In genomic region chr1:145885738-145886287, GRCh38 we compare ENCODE assay signal across 8 cellular contexts. TPM values are rescaled to one million over a fixed set of nuclear protein-coding genes. Genes with fewer than 3 reads are reported as not detected.
DNase-seq lines count a peak whose midpoint lies in the region; ATAC-seq, FAIRE-seq and TF ChIP-seq lines count a peak whose summit lies in the region.

Gene ANKRD35, minus strand, starts transcription at chr1:145885866. Its CDS starts 108 bp downstream, at chr1:145885758.

- CTCF ChIA-PET in A549 (lab: Yijun Ruan, JAX): interaction anchor here (0.6 to 8.7 kb wide), 8 partner anchors 10 to 91 kb away, joined by 3 to 53 read pairs (median 4); partner anchors contain the start of genes ITGA10 and NUDT17

- peak within 1 kb of the TSS in 1 of 2 experiments; percentile 26; a peak in 2 of 6 replicates for H3K27ac ChIP-seq in A549
- peak within 1 kb of the TSS in 3 of 8 donors; percentile 36 to 81 (median 58) for H3K27ac ChIP-seq in spleen

- H3K27me3 ChIP-seq in bronchial epithelial cell (ENCODE audit: control insufficient read depth, insufficient read depth, low read length): no peaks in the 10 kb centered on the region
- H3K27me3 ChIP-seq in spleen (replicated peaks in 1 of 7): peaks cover 0 to 24% (median 0%) of the 10 kb centered on the region in 7 donors

- DNase-seq in A549 (ENCODE audit: low read depth in 1 of 2, low spot score in 1 of 2) (peak; percentile 58 to 98), NCI-H2196 (lab: John Stamatoyannopoulos, UW; ENCODE audit: unreplicated experiment) (peak; percentile 90), bronchial epithelial cell (ENCODE audit: low read depth) (peak; percentile 66), islet precursor cell (peak; percentile 94), spleen (peak; percentile 98)
- peak; percentile 64 to 78 (median 72) for DNase-seq in activated CD4-positive, CD25-positive, alpha-beta regulatory T cell (lab: John Stamatoyannopoulos, UW)

- WGBS in A549 (ENCODE audit: missing lambda C conversion rate): 2% methylated on average over 13 of the region's 36 CpGs
- WGBS in spleen, 5 donors: 1 to 4% (median 1%) methylated on average over 33 to 36 of the region's 36 CpGs

- H3K9me3 ChIP-seq in A549 (no peaks in the 10 kb centered on the region), spleen (no peaks in the 10 kb centered on the region)

- H3K4me1 ChIP-seq in A549 (peaks cover 22% of the 10 kb centered on the region), spleen (peaks cover 0 to 27% (median 15%) of the 10 kb centered on the region in 6 donors)

- no peak for TF ChIP-seq RAD21 in A549 (conservative IDR thresholded peaks at IDR 0.05 in 1 of 2, IDR thresholded peaks at IDR 0.05 in 1 of 2)

- TF ChIP-seq CTCF in A549 (IDR thresholded peaks at IDR 0.05) (no peak), bronchial epithelial cell (IDR thresholded peaks at IDR 0.05; ENCODE audit: insufficient read depth, low read length, severe bottlenecking) (no peak), spleen (IDR thresholded peaks at IDR 0.05 in 8 of 11, conservative IDR thresholded peaks at IDR 0.05 in 3 of 11) (no peak)

- ATAC-seq in A549: peak; percentile 98 to 100
- ATAC-seq in GM18873 (IDR thresholded peaks at IDR 0.05; ENCODE audit: low FRiP score, unreplicated experiment): peak; percentile 89
- peak; percentile 97 for ATAC-seq in HG03103 (IDR thresholded peaks at IDR 0.05; ENCODE audit: low read depth, unreplicated experiment)

- intact Hi-C loops in spleen (cut with DNase I; ENCODE audit: low total_unique reads): no loop called here

- TF ChIP-seq POLR2A in A549 (IDR thresholded peaks at IDR 0.05; ENCODE audit: low read length) (no peak), spleen (IDR thresholded peaks at IDR 0.05) (no peak)

- H3K36me3 ChIP-seq in bronchial epithelial cell (ENCODE audit: control insufficient read depth, insufficient read depth, low read length) (no peaks in the 10 kb centered on the region), spleen (no peaks in the 10 kb centered on the region)

- H3K4me3 ChIP-seq in A549: peak within 1 kb of the TSS; percentile 60
- H3K4me3 ChIP-seq in bronchial epithelial cell (ENCODE audit: low read depth, low read length): peak within 1 kb of the TSS; percentile 58
- peak within 1 kb of the TSS; percentile 59 to 87 (median 84) for H3K4me3 ChIP-seq in spleen

- POLR2A ChIA-PET in A549 (lab: Yijun Ruan, JAX): interaction anchor here (1.0 to 1.2 kb wide), 2 partner anchors 27 to 40 kb away, joined by 7 to 8 read pairs; partner anchors contain the start of genes NUDT17 and PIAS3

- FAIRE-seq in A549 (lab: Jason Lieb, UNC): no peak
- FAIRE-seq in bronchial epithelial cell (lab: Jason Lieb, UNC): no peak

- H3K4me2 ChIP-seq in A549: peak within 1 kb of the TSS; percentile 99

- no peak for TF ChIP-seq EP300 in A549 (IDR thresholded peaks at IDR 0.05)

TF ChIP-seq in A549, 52 proteins besides CTCF, POLR2A, EP300 and RAD21:
- no peak for TF ChIP-seq HEYL (CRISPR knock-in tag; IDR thresholded peaks at IDR 0.05)
- TF ChIP-seq RCOR1 (IDR thresholded peaks at IDR 0.05; ENCODE audit: low read depth, low read length): no peak
- no peak for TF ChIP-seq RARB (CRISPR knock-in tag; IDR thresholded peaks at IDR 0.05)
- TF ChIP-seq FOSB (CRISPR knock-in tag; IDR thresholded peaks at IDR 0.05): no peak
- no peak for TF ChIP-seq MAZ (IDR thresholded peaks at IDR 0.05; ENCODE audit: borderline replicate concordance, low read depth, low read length)
- TF ChIP-seq FOXS1 (CRISPR knock-in tag; IDR thresholded peaks at IDR 0.05): no peak
- no peak for TF ChIP-seq RFX5 (IDR thresholded peaks at IDR 0.05)
- no peak for TF ChIP-seq RNF2 (IDR thresholded peaks at IDR 0.05; ENCODE audit: borderline replicate concordance, low read depth)

RNA-seq across cellular contexts. Expression of gene ANKRD35, which starts in this region (rescaled TPM):
- polyA plus RNA-seq in A549 (2011; rRNA removed) (not detected in 2 replicates), A549 (2017; fragmentation: RNase III; extraction: RNeasy Plus Mini Kit Qiagen cat#74134 plus additional on column Dnase treatment) (not detected in 3 replicates), spleen (under 1 TPM; 0.38 to 0.65 (median 0.57) TPM)
- polyA plus RNA-seq in A549 (2012; cell fraction: cytosol; rRNA removed): not detected in 2 replicates
- not detected in 2 replicates for polyA plus RNA-seq in A549 (2012; cell fraction: nucleus; rRNA removed)
- not detected in 2 replicates for polyA minus RNA-seq in A549 (2011; rRNA and poly(A)+ RNA removed)
- total RNA-seq in bronchial epithelial cell (1.3 and 3.7 TPM in 2 replicates), spleen (1 to 10 TPM in 1 of 7 donors, under 1 TPM in 6; 0.26 to 1.3 (median 0.47) TPM)

Comparison
In these comparisons a context has a peak if more than half of its experiments do, and no peak if none do; other contexts are left out.
1. Peak in DNase-seq, ATAC-seq, H3K4me3 ChIP-seq and H3K4me2 ChIP-seq in A549; RNA of the gene not detected or under 1 TPM.